Comparison of ENCODE assay signal across 7 cellular contexts in the genomic region with DNA sequence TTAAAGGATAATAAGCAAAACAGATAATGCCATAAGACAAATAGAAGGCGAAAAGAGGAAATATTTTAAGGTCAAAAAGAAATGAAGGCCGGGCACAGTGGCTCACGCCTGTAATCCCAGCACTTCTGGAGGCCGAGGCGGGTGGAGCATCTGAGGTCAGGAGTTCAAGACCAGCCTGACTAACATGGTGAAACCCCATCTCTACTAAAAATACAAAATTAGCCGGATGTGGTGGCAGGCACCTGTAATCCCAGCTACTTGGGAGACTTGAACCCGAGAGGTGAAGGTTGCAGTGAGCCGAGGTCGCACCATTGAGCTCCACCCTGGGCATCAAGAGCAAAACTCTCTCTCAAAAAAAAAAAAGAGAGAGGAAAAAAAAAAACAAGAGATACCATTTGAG. TPM values are rescaled to one million over a fixed set of nuclear protein-coding genes. Genes with fewer than 3 reads are reported as not detected.
DNase-seq lines count a peak whose midpoint lies in the region; ATAC-seq and TF ChIP-seq lines count a peak whose summit lies in the region.
"Not testable (repeated sequence)": the region's sequence is repeated elsewhere in the genome, so short reads cannot be mapped to it uniquely, and the experiment has no call there.

No MANE protein-coding gene starts in this region.

- H3K9me3 ChIP-seq in CD8-positive, alpha-beta T cell (ENCODE audit: low read length): not testable (repeated sequence)

- peaks cover 11% of the 10 kb centered on the region for H3K4me1 Mint-ChIP-seq in CD8-positive, alpha-beta T cell (ENCODE audit: low read depth)
- H3K4me1 Mint-ChIP-seq in activated T-helper 2 cell treated with anti-CD3 and anti-CD28 coated beads, Interferon-gamma antibody, Interleukin-2, Interleukin-4, amounts not matched to agents 10 μg/mL and 5 μg/mL and 100 μg/mL, durations not matched to agents 14 hours and 24 hours and 36 hours (ENCODE audit: low read depth); activated naive CD8-positive, alpha-beta T cell (ENCODE audit: low read depth); naive thymus-derived CD8-positive, alpha-beta T cell: not testable (repeated sequence)

- not testable (repeated sequence) for ATAC-seq in CD8-positive, alpha-beta T cell; naive thymus-derived CD8-positive, alpha-beta T cell
- peak; percentile 54 to 62 for ATAC-seq in activated CD4-positive, CD25-positive, alpha-beta regulatory T cell treated with anti-CD3 and anti-CD28 coated beads, Interleukin-2, amount 50 U/mL, for 24 hours

- not testable (repeated sequence) for H3K27ac ChIP-seq in CD8-positive, alpha-beta T cell (ENCODE audit: low read depth, low read length)

- not testable (repeated sequence) for DNase-seq in CD8-positive, alpha-beta T cell; activated T-helper 2 cell treated with anti-CD3 and anti-CD28 coated beads, Interferon-gamma antibody, Interleukin-2, Interleukin-4, amounts not matched to agents 10 μg/mL and 5 μg/mL and 100 μg/mL, durations not matched to agents 14 hours and 24 hours and 36 hours (ENCODE audit: low spot score); naive thymus-derived CD8-positive, alpha-beta T cell
- DNase-seq in activated T-cell treated with anti-CD3 and anti-CD28 coated beads for 48 hours (ENCODE audit: low read depth): peak; percentile 10
- peak; percentile 5 for DNase-seq in stimulated activated naive CD4-positive, alpha-beta T cell treated with Interleukin-2 at 50 U/mL for 16 hours (lab: John Stamatoyannopoulos, UW)

- H3K4me3 ChIP-seq in CD8-positive, alpha-beta T cell (ENCODE audit: low read depth, low read length): not testable (repeated sequence)

- intact Hi-C loops in CD8-positive, alpha-beta T cell (cut with DNase I, micrococcal nuclease); activated T-helper 2 cell treated with anti-CD3 and anti-CD28 coated beads, Interferon-gamma antibody, Interleukin-2, Interleukin-4, amounts not matched to agents 10 μg/mL and 5 μg/mL and 100 μg/mL, durations not matched to agents 14 hours and 24 hours and 36 hours (cut with micrococcal nuclease): not testable (repeated sequence)

- H3K27me3 Mint-ChIP-seq in CD8-positive, alpha-beta T cell (ENCODE audit: low read depth); activated T-helper 2 cell treated with anti-CD3 and anti-CD28 coated beads, Interferon-gamma antibody, Interleukin-2, Interleukin-4, amounts not matched to agents 10 μg/mL and 5 μg/mL and 100 μg/mL, durations not matched to agents 14 hours and 24 hours and 36 hours (ENCODE audit: low read depth); activated naive CD8-positive, alpha-beta T cell; naive thymus-derived CD8-positive, alpha-beta T cell: not testable (repeated sequence)

- not testable (repeated sequence) for H3K4me1 ChIP-seq in CD8-positive, alpha-beta T cell (ENCODE audit: insufficient read depth, low read length)

- not testable (repeated sequence) for H3K27me3 ChIP-seq in CD8-positive, alpha-beta T cell (ENCODE audit: insufficient read depth, low read length)

- POLR2A ChIA-PET in CD8-positive, alpha-beta T cell (lab: Charles Lee): interaction anchor here (0.6 to 1.1 kb wide), 2 partner anchors 56 to 764 kb away, joined by 3 read pairs; a partner anchor contains a TSS
- POLR2A ChIA-PET in naive thymus-derived CD8-positive, alpha-beta T cell (lab: Charles Lee): interaction anchor here (0.7 kb wide), 1 partner anchor 13 kb away, joined by 3 read pairs; no protein-coding TSS in a partner anchor

- not testable (repeated sequence) for H3K9me3 Mint-ChIP-seq in CD8-positive, alpha-beta T cell; activated T-helper 2 cell treated with anti-CD3 and anti-CD28 coated beads, Interferon-gamma antibody, Interleukin-2, Interleukin-4, amounts not matched to agents 10 μg/mL and 5 μg/mL and 100 μg/mL, durations not matched to agents 14 hours and 24 hours and 36 hours; activated naive CD8-positive, alpha-beta T cell (ENCODE audit: low read depth); naive thymus-derived CD8-positive, alpha-beta T cell

- H3K4me3 Mint-ChIP-seq in CD8-positive, alpha-beta T cell; activated T-helper 2 cell treated with anti-CD3 and anti-CD28 coated beads, Interferon-gamma antibody, Interleukin-2, Interleukin-4, amounts not matched to agents 10 μg/mL and 5 μg/mL and 100 μg/mL, durations not matched to agents 14 hours and 24 hours and 36 hours (ENCODE audit: low read depth); activated naive CD8-positive, alpha-beta T cell; naive thymus-derived CD8-positive, alpha-beta T cell: not testable (repeated sequence)

- H3K36me3 Mint-ChIP-seq in CD8-positive, alpha-beta T cell: peaks cover 56% of the 10 kb centered on the region
- H3K36me3 Mint-ChIP-seq in activated T-helper 2 cell treated with anti-CD3 and anti-CD28 coated beads, Interferon-gamma antibody, Interleukin-2, Interleukin-4, amounts not matched to agents 10 μg/mL and 5 μg/mL and 100 μg/mL, durations not matched to agents 14 hours and 24 hours and 36 hours (ENCODE audit: low read depth): peaks cover 22% of the 10 kb centered on the region
- H3K36me3 Mint-ChIP-seq in activated naive CD8-positive, alpha-beta T cell: not testable (repeated sequence)
- H3K36me3 Mint-ChIP-seq in naive thymus-derived CD8-positive, alpha-beta T cell: peaks cover 3 to 71% (median 15%) of the 10 kb centered on the region in 3 donors

- peak overlapping the region; percentile 56 for H3K27ac Mint-ChIP-seq in CD8-positive, alpha-beta T cell
- H3K27ac Mint-ChIP-seq in activated T-helper 2 cell treated with anti-CD3 and anti-CD28 coated beads, Interferon-gamma antibody, Interleukin-2, Interleukin-4, amounts not matched to agents 10 μg/mL and 5 μg/mL and 100 μg/mL, durations not matched to agents 14 hours and 24 hours and 36 hours: peak overlapping the region; percentile 34
- H3K27ac Mint-ChIP-seq in activated naive CD8-positive, alpha-beta T cell: peak overlapping the region; percentile 24
- H3K27ac Mint-ChIP-seq in naive thymus-derived CD8-positive, alpha-beta T cell: peak overlapping the region in 6 of 10 donors; percentile 4 to 90 (median 61)

- TF ChIP-seq CTCF in CD8-positive, alpha-beta T cell (IDR thresholded peaks at IDR 0.05): not testable (repeated sequence)

- CTCF ChIA-PET in CD8-positive, alpha-beta T cell (lab: Charles Lee): not testable (repeated sequence)

- peaks cover 10% of the 10 kb centered on the region for H3K36me3 ChIP-seq in CD8-positive, alpha-beta T cell (ENCODE audit: insufficient read depth, low read length)

RNA-seq across cellular contexts. Expression of a gene that starts 54.1 kb away (rescaled TPM):
- 1 to 10 TPM; 1.5 to 1.6 TPM for total RNA-seq in CD8-positive, alpha-beta T cell
- 49.7 and 49.9 TPM in 2 replicates for total RNA-seq in activated T-helper 2 cell treated with anti-CD3 and anti-CD28 coated beads, Interferon-gamma antibody, Interleukin-2, Interleukin-4, amounts not matched to agents 10 μg/mL and 5 μg/mL and 100 μg/mL, durations not matched to agents 14 hours and 24 hours and 36 hours
- total RNA-seq in naive thymus-derived CD8-positive, alpha-beta T cell: 10 to 100 TPM; 12.6 TPM
- polyA plus RNA-seq in naive thymus-derived CD8-positive, alpha-beta T cell: 10 to 100 TPM in 1 of 3 donors, 1 to 10 TPM in 2; 6.7 to 12.1 (median 7.3) TPM

RNA-seq across cellular contexts. Expression of a gene that starts 54.4 kb away (rescaled TPM):
- 1 to 10 TPM; 4.0 to 5.7 TPM for total RNA-seq in CD8-positive, alpha-beta T cell
- 26.1 and 26.2 TPM in 2 replicates for total RNA-seq in activated T-helper 2 cell treated with anti-CD3 and anti-CD28 coated beads, Interferon-gamma antibody, Interleukin-2, Interleukin-4, amounts not matched to agents 10 μg/mL and 5 μg/mL and 100 μg/mL, durations not matched to agents 14 hours and 24 hours and 36 hours
- total RNA-seq in naive thymus-derived CD8-positive, alpha-beta T cell: 10 to 100 TPM; 14.2 to 16.6 TPM
- 1 to 10 TPM; 4.4 to 9.2 (median 7.0) TPM for polyA plus RNA-seq in naive thymus-derived CD8-positive, alpha-beta T cell

RNA-seq across cellular contexts. Expression of a gene that starts 55.5 kb away (rescaled TPM):
- 10 to 100 TPM; 27.9 to 29.0 TPM for total RNA-seq in CD8-positive, alpha-beta T cell
- 15.4 and 17.6 TPM in 2 replicates for total RNA-seq in activated T-helper 2 cell treated with anti-CD3 and anti-CD28 coated beads, Interferon-gamma antibody, Interleukin-2, Interleukin-4, amounts not matched to agents 10 μg/mL and 5 μg/mL and 100 μg/mL, durations not matched to agents 14 hours and 24 hours and 36 hours
- 10 to 100 TPM; 34.5 to 40.8 TPM for total RNA-seq in naive thymus-derived CD8-positive, alpha-beta T cell
- polyA plus RNA-seq in naive thymus-derived CD8-positive, alpha-beta T cell: 10 to 100 TPM; 21.1 to 27.1 (median 21.9) TPM

Comparison
In these comparisons a context has a peak if more than half of its experiments do, and no peak if none do; other contexts are left out.
1. RNA of a gene that starts 54.1 kb away (total RNA-seq): 49.7 to 49.9 TPM in activated T-helper 2 cell treated with anti-CD3 and anti-CD28 coated beads, Interferon-gamma antibody, Interleukin-2, Interleukin-4, amounts not matched to agents 10 μg/mL and 5 μg/mL and 100 μg/mL, durations not matched to agents 14 hours and 24 hours and 36 hours and 12.6 TPM in naive thymus-derived CD8-positive, alpha-beta T cell; 1.5 to 1.6 TPM in CD8-positive, alpha-beta T cell; every median in the first group is over 4 times any median in the second.
2. Peak in every context shown above with its lines, with median percentiles within 50 percentile points of each other: H3K27ac Mint-ChIP-seq.